ENCODE assay signal across 16 cellular contexts in genomic region chr2:98650998-98651397, GRCh38.
"Had no signal": no experiment of that assay in that cellular context is flagged by ENCODE, and none has a peak within 500 bp of the region (broad histone marks: within the 10 kb centered on the region; RNA-seq: fewer than 3 reads in every experiment).

No MANE protein-coding gene starts in this region.

- H3K27ac ChIP-seq: brain microvascular endothelial cell, prostate gland, right lobe of liver, thoracic aorta had no signal

- H3K4me3 Mint-ChIP-seq: naive B cell had no signal

- DNase-seq: activated gamma-delta T cell treated with Interleukin-2 at 50 U/mL for 16 hours; activated T-cell treated with anti-CD3 and anti-CD28 coated beads for 4 hours; brain microvascular endothelial cell; hippocampal formation; left cardiac atrium; midbrain; naive B cell; nucleus accumbens; right lobe of liver; SHP77; stimulated activated CD4-positive, alpha-beta T cell treated with anti-CD3 and anti-CD28 coated beads, Interleukin-2, amount 100 ng/mL, for 24 hours; stimulated activated naive CD4-positive, alpha-beta T cell treated with Interleukin-2 at 50 U/mL for 16 hours had no signal

- H3K36me3 ChIP-seq: brain microvascular endothelial cell, prostate gland, right lobe of liver had no signal

- H3K4me3 ChIP-seq: lung, prostate gland, right lobe of liver, thoracic aorta had no signal

- H3K27me3 Mint-ChIP-seq: naive B cell had no signal

- ATAC-seq: left cardiac atrium, right lobe of liver, SK-N-SH treated with all-trans-retinoic acid at 6 μM for 48 hours had no signal

- H3K4me1 ChIP-seq: prostate gland had no signal

- H3K9me3 ChIP-seq: prostate gland, right lobe of liver, thoracic aorta had no signal

- H3K27me3 ChIP-seq: brain microvascular endothelial cell, right lobe of liver had no signal
